1 cellular context compared by ENCODE assay signal in the genomic region with DNA sequence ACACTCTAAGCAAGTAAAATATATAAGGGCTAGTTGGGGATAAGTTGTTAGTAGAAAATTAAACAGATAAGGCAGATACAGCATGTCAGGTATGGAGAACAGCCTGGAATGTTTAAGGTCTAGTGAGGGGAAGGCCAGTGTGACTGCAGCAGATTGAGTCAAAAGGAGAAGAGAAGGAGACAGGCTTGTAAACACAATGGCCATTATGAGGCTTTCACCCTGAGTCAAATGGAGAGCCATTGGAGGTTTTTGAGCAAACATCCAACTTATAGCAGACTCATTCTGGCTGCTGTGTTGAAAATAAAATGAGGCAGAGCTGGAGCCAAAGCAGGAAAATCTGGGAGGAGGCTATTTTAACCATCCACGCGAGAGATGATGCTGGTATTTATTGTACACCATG.
TF ChIP-seq lines count a peak whose summit lies in the region.

No MANE protein-coding gene starts in this region.

TF ChIP-seq in GM23338, 12 proteins besides CTCF, POLR2A, EP300 and RAD21:
- TF ChIP-seq, protein P1, sequence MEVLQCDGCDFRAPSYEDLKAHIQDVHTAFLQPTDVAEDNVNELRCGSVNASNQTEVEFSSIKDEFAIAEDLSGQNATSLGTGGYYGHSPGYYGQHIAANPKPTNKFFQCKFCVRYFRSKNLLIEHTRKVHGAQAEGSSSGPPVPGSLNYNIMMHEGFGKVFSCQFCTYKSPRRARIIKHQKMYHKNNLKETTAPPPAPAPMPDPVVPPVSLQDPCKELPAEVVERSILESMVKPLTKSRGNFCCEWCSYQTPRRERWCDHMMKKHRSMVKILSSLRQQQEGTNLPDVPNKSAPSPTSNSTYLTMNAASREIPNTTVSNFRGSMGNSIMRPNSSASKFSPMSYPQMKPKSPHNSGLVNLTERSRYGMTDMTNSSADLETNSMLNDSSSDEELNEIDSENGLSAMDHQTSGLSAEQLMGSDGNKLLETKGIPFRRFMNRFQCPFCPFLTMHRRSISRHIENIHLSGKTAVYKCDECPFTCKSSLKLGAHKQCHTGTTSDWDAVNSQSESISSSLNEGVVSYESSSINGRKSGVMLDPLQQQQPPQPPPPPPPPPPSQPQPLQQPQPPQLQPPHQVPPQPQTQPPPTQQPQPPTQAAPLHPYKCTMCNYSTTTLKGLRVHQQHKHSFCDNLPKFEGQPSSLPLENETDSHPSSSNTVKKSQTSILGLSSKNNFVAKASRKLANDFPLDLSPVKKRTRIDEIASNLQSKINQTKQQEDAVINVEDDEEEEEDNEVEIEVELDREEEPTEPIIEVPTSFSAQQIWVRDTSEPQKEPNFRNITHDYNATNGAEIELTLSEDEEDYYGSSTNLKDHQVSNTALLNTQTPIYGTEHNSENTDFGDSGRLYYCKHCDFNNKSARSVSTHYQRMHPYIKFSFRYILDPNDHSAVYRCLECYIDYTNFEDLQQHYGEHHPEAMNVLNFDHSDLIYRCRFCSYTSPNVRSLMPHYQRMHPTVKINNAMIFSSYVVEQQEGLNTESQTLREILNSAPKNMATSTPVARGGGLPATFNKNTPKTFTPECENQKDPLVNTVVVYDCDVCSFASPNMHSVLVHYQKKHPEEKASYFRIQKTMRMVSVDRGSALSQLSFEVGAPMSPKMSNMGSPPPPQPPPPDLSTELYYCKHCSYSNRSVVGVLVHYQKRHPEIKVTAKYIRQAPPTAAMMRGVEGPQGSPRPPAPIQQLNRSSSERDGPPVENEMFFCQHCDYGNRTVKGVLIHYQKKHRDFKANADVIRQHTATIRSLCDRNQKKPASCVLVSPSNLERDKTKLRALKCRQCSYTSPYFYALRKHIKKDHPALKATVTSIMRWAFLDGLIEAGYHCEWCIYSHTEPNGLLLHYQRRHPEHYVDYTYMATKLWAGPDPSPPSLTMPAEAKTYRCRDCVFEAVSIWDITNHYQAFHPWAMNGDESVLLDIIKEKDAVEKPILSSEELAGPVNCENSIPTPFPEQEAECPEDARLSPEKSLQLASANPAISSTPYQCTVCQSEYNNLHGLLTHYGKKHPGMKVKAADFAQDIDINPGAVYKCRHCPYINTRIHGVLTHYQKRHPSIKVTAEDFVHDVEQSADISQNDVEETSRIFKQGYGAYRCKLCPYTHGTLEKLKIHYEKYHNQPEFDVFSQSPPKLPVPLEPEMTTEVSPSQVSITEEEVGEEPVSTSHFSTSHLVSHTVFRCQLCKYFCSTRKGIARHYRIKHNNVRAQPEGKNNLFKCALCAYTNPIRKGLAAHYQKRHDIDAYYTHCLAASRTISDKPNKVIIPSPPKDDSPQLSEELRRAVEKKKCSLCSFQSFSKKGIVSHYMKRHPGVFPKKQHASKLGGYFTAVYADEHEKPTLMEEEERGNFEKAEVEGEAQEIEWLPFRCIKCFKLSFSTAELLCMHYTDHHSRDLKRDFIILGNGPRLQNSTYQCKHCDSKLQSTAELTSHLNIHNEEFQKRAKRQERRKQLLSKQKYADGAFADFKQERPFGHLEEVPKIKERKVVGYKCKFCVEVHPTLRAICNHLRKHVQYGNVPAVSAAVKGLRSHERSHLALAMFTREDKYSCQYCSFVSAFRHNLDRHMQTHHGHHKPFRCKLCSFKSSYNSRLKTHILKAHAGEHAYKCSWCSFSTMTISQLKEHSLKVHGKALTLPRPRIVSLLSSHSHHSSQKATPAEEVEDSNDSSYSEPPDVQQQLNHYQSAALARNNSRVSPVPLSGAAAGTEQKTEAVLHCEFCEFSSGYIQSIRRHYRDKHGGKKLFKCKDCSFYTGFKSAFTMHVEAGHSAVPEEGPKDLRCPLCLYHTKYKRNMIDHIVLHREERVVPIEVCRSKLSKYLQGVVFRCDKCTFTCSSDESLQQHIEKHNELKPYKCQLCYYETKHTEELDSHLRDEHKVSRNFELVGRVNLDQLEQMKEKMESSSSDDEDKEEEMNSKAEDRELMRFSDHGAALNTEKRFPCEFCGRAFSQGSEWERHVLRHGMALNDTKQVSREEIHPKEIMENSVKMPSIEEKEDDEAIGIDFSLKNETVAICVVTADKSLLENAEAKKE (CRISPR knock-in tag; IDR thresholded peaks at IDR 0.05), result 0 out of 2 replicates have a peak, but pooled peaks have one; percentile 4
- no peak for TF ChIP-seq JUNB (IDR thresholded peaks at IDR 0.05; ENCODE audit: unreplicated experiment)
